ENCODE assay signal across 1 cellular context in genomic region chr2:239401450-239402227, GRCh38.
TF ChIP-seq lines count a peak whose summit lies in the region.

No MANE protein-coding gene starts in this region.

TF ChIP-seq in HepG2, 621 proteins besides CTCF, POLR2A, EP300 and RAD21 (continued from another document and continues in another):
- TF ChIP-seq ATF5 (CRISPR knock-in tag; IDR thresholded peaks at IDR 0.05; ENCODE audit: low read depth) (peak; percentile 96), RFXANK (CRISPR knock-in tag; IDR thresholded peaks at IDR 0.05) (peak; percentile 85; the same call in 1 of the 2 replicates), MYC (CRISPR knock-in tag; IDR thresholded peaks at IDR 0.05; ENCODE audit: borderline replicate concordance) (peak; percentile 98), ZNF550 (CRISPR knock-in tag; IDR thresholded peaks at IDR 0.05; ENCODE audit: borderline replicate concordance) (peak; percentile 99), PCBP1 (IDR thresholded peaks at IDR 0.05; ENCODE audit: borderline replicate concordance, low read depth, low read length) (0 out of 2 replicates have a peak, but pooled peaks have one; percentile 80), ELF3 (CRISPR knock-in tag; IDR thresholded peaks at IDR 0.05) (peak; percentile 65), ZNF784 (CRISPR knock-in tag; IDR thresholded peaks at IDR 0.05; ENCODE audit: borderline replicate concordance) (peak; percentile 99), RCOR2 (CRISPR knock-in tag; IDR thresholded peaks at IDR 0.05) (no peak), DPF2 (CRISPR knock-in tag; IDR thresholded peaks at IDR 0.05; ENCODE audit: borderline replicate concordance, low read depth) (no peak), ZNF335 (CRISPR knock-in tag; IDR thresholded peaks at IDR 0.05) (0 out of 2 replicates have a peak, but pooled peaks have one; percentile 68), POGK (CRISPR knock-in tag; conservative IDR thresholded peaks at IDR 0.05) (peak; percentile 97), ZNF562 (CRISPR knock-in tag; IDR thresholded peaks at IDR 0.05; ENCODE audit: borderline replicate concordance) (peak; percentile 92; the same call in 1 of the 2 replicates), ZNF260 (CRISPR knock-in tag; IDR thresholded peaks at IDR 0.05; ENCODE audit: borderline replicate concordance, low read depth) (peak; percentile 84; the same call in 1 of the 2 replicates), ZNF788 (CRISPR knock-in tag; IDR thresholded peaks at IDR 0.05; ENCODE audit: borderline replicate concordance) (peak; percentile 98), ZBTB43 (CRISPR knock-in tag; conservative IDR thresholded peaks at IDR 0.05) (peak; percentile 95), HDAC2 (CRISPR knock-in tag; IDR thresholded peaks at IDR 0.05) (peak; percentile 78), AGO1 (IDR thresholded peaks at IDR 0.05; ENCODE audit: low read depth, low read length, poor library complexity, severe bottlenecking) (peak; percentile 71), BATF2 (CRISPR knock-in tag; IDR thresholded peaks at IDR 0.05) (peak; percentile 100), NKX3-1 (CRISPR knock-in tag; IDR thresholded peaks at IDR 0.05) (peak; percentile 98), XRCC5 (optimal IDR thresholded peaks at IDR 0.05; ENCODE audit: low read length) (no peak), ZNF530 (CRISPR knock-in tag; IDR thresholded peaks at IDR 0.05; ENCODE audit: low read depth) (peak; percentile 96; the same call in 1 of the 2 replicates), KIAA2018 (CRISPR knock-in tag; IDR thresholded peaks at IDR 0.05; ENCODE audit: borderline replicate concordance) (peak; percentile 98), ZNF800 (CRISPR knock-in tag; IDR thresholded peaks at IDR 0.05) (peak; percentile 90), ZNF704 (CRISPR knock-in tag; IDR thresholded peaks at IDR 0.05; ENCODE audit: borderline replicate concordance) (peak; percentile 100), HNRNPL (IDR thresholded peaks at IDR 0.05; ENCODE audit: low read depth, low read length) (peak; percentile 88), ZNF451 (CRISPR knock-in tag; IDR thresholded peaks at IDR 0.05) (peak; percentile 91), MAX (IDR thresholded peaks at IDR 0.05) (peak; percentile 100), HMGA1 (CRISPR knock-in tag; conservative IDR thresholded peaks at IDR 0.05) (no peak), ZNF33A (CRISPR knock-in tag; IDR thresholded peaks at IDR 0.05; ENCODE audit: borderline replicate concordance) (0 out of 2 replicates have a peak, but pooled peaks have one; percentile 71), SOX6 (IDR thresholded peaks at IDR 0.05) (no peak), SOX6 (CRISPR knock-in tag; IDR thresholded peaks at IDR 0.05) (peak; percentile 88), MXD3 (CRISPR knock-in tag; IDR thresholded peaks at IDR 0.05) (peak; percentile 99), ZNF280D (CRISPR knock-in tag; IDR thresholded peaks at IDR 0.05) (peak; percentile 98), ZGPAT (CRISPR knock-in tag; IDR thresholded peaks at IDR 0.05) (peak; percentile 99)
